Comparison of ENCODE assay signal across 8 cellular contexts in genomic region chr12:100573499-100574261, GRCh38. TPM values are rescaled to one million over a fixed set of nuclear protein-coding genes. Genes with fewer than 3 reads are reported as not detected.
DNase-seq lines count a peak whose midpoint lies in the region; ATAC-seq, FAIRE-seq and TF ChIP-seq lines count a peak whose summit lies in the region.

GAS2L3 (plus strand) TSS chr12:100573684; CDS start chr12:100594905, 21,221 bp downstream.

- no peaks in the 10 kb centered on the region for H3K4me1 ChIP-seq in small intestine (ENCODE audit: control insufficient read depth in 2 of 2, insufficient read depth in 1 of 2, low read depth in 1 of 2, low read length in 1 of 2)

- peaks cover 35% of the 10 kb centered on the region for H3K27me3 Mint-ChIP-seq in central memory CD8-positive, alpha-beta T cell

- H3K9me3 ChIP-seq in small intestine (ENCODE audit: control insufficient read depth, low read depth): no peaks in the 10 kb centered on the region

- peaks cover 10% of the 10 kb centered on the region for H3K4me1 Mint-ChIP-seq in central memory CD8-positive, alpha-beta T cell

- no peaks in the 10 kb centered on the region for H3K36me3 ChIP-seq in small intestine (ENCODE audit: control insufficient read depth in 2 of 2, insufficient read depth in 2 of 2, low read length in 2 of 2)

- H3K4me3 Mint-ChIP-seq in central memory CD8-positive, alpha-beta T cell: peak within 1 kb of the TSS; percentile 80

- peak within 1 kb of the TSS; percentile 52 to 68 for H3K4me3 ChIP-seq in small intestine (ENCODE audit: low read depth in 1 of 2, low read length in 2 of 2)

- WGBS in small intestine, 3 donors: 1% methylated on average over 58 to 63 of the region's 63 CpGs

- DNase-seq in activated gamma-delta T cell treated with Interleukin-2 at 50 U/mL for 16 hours: peak; percentile 14
- no peak for DNase-seq in activated gamma-delta T cell (lab: John Stamatoyannopoulos, UW)
- DNase-seq in NCI-H2029 treated with DMSO at 0.1 percent for 48 hours (lab: John Stamatoyannopoulos, UW): peak; percentile 76
- peak in 1 of 2 donors; percentile 29 for DNase-seq in central memory CD8-positive, alpha-beta T cell (ENCODE audit: low spot score in 2 of 2)
- DNase-seq in inferior parietal cortex (ENCODE audit: extremely low spot score): peak; percentile 77
- peak; percentile 86 for DNase-seq in small intestine

- TF ChIP-seq CTCF in VCaP (conservative IDR thresholded peaks at IDR 0.05): no peak

- ATAC-seq in HG02938 (IDR thresholded peaks at IDR 0.05; ENCODE audit: unreplicated experiment): peak; percentile 96
- ATAC-seq in central memory CD8-positive, alpha-beta T cell (replicated peaks; ENCODE audit: extremely low read depth, poor library complexity, severe bottlenecking): peak; percentile 32

- peaks cover 2% of the 10 kb centered on the region for H3K36me3 Mint-ChIP-seq in central memory CD8-positive, alpha-beta T cell (ENCODE audit: insufficient read depth)

- H3K27me3 ChIP-seq in small intestine (ENCODE audit: control insufficient read depth in 2 of 2, insufficient read depth in 2 of 2, low read length in 2 of 2): no peaks in the 10 kb centered on the region

- FAIRE-seq in small intestine (lab: Jason Lieb, UNC): no peak

- no peak within 1 kb of the TSS for H3K27ac Mint-ChIP-seq in central memory CD8-positive, alpha-beta T cell (ENCODE audit: low read depth)

- no peaks in the 10 kb centered on the region for H3K9me3 Mint-ChIP-seq in central memory CD8-positive, alpha-beta T cell

- H3K27ac ChIP-seq in VCaP (peak within 1 kb of the TSS; percentile 84), small intestine (ENCODE audit: low read depth in 1 of 2, low read length in 1 of 2) (peak within 1 kb of the TSS in 1 of 2 donors; percentile 87)

RNA-seq across cellular contexts. Expression of gene GAS2L3, which starts in this region (rescaled TPM):
- polyA plus RNA-seq in small intestine: 1 to 10 TPM; 2.2 to 4.8 (median 4.2) TPM
